8 cellular contexts compared by ENCODE assay signal in the genomic region with DNA sequence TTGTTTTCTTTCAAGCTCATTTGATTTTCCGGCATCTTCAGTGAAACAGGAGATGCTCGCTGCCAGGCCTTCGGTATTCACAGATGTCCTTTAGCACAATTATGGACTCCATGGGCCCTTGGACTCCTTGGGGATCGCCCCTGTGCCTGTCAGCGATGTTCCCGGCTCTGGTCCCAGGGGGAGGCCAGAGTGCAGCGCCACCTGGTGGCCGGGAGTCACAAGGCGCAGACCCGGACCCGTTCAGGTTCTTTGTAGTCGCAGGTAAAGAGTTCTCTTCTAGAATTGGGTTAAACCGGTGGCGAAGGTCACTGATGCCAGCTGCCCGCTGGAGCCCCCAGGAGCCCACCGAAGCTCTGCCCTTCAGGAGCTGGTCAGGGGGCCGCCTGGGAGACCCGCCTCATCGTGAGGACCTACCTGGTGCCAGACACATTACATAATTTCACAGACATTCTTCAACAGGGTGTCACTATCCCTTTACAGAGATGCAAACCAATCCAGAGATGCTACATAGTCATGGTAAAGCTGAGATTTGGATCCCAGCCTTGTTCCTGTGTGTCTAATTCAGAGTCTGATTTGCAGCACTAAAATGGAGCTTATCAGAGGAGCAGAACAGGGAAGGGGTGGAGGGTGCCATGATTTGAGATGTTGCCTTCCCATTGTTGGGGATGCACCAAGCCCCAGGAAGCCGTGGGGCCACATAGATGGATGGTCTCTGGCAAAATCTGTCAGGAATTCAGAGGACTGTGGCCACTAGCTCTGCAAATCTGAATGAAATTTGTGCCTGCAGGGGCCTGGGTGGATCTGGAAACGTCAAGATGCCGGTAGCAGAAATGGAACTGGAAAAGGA. TPM values are rescaled to one million over a fixed set of nuclear protein-coding genes. Genes with fewer than 3 reads are reported as not detected.
DNase-seq lines count a peak whose midpoint lies in the region; ATAC-seq and TF ChIP-seq lines count a peak whose summit lies in the region.

No MANE protein-coding gene starts in this region.

- no peaks in the 10 kb centered on the region for H3K36me3 ChIP-seq in Peyer's patch
- H3K36me3 ChIP-seq in vagina = no peaks in the 10 kb centered on the region

- H2BK12ac ChIP-seq in H9 (ENCODE audit: insufficient read length, low read depth, low read length) = no peak overlapping the region

- peaks cover 44 to 48% of the 10 kb centered on the region in 2 experiments for H3K4me1 Mint-ChIP-seq in H9

- H2AK5ac ChIP-seq in H9 (ENCODE audit: insufficient read length, low read length) = no peak overlapping the region

- H3K9me3 Mint-ChIP-seq in H9 = no peaks in the 10 kb centered on the region; a peak in 1 of 5 replicates

- DNase-seq in COLO668 (lab: John Stamatoyannopoulos, UW; ENCODE audit: unreplicated experiment) (peak; percentile 46), H9 (peak; percentile 83), Peyer's patch (peak; percentile 70 to 87 (median 82)), foreskin melanocyte (peak; percentile 10), posterior vena cava (ENCODE audit: low spot score) (peak; percentile 89), vagina (ENCODE audit: extremely low spot score in 2 of 2) (no peak)
- peak; percentile 56 to 64 for DNase-seq in activated T-helper 1 cell treated with anti-CD3 and anti-CD28 coated beads, Interleukin-2, amount 50 U/mL, for 16 hours (ENCODE audit: low read depth in 1 of 2, low spot score in 1 of 2)

- H4K8ac ChIP-seq in H9 (replicated peaks; ENCODE audit: insufficient read length, low read depth, low read length) = no peak overlapping the region

- H3K27ac Mint-ChIP-seq in H9 = peak overlapping the region in 1 of 3 experiments; percentile 16; a peak in 2 of 7 replicates

- no peaks in the 10 kb centered on the region; the same call in 1 of the 2 replicates for H3K27me3 ChIP-seq in H9 (ENCODE audit: insufficient read depth, low read length)
- no peaks in the 10 kb centered on the region for H3K27me3 ChIP-seq in Peyer's patch
- no peaks in the 10 kb centered on the region for H3K27me3 ChIP-seq in vagina

- H3K27ac ChIP-seq in H9 (ENCODE audit: insufficient read length, low read depth, low read length) (no peak overlapping the region), Peyer's patch (no peak overlapping the region), vagina (no peak overlapping the region)

- no peak for TF ChIP-seq POLR2A in Peyer's patch (IDR thresholded peaks at IDR 0.05)
- TF ChIP-seq POLR2A in vagina (IDR thresholded peaks at IDR 0.05) = no peak

- no peak overlapping the region for H3K18ac ChIP-seq in H9 (ENCODE audit: insufficient read length, low read depth, low read length)

- no peak overlapping the region for H2BK20ac ChIP-seq in H9 (ENCODE audit: low read depth, low read length, poor library complexity, severe bottlenecking)

- peak; percentile 99 for TF ChIP-seq CTCF in H9 (conservative IDR thresholded peaks at IDR 0.05)
- TF ChIP-seq CTCF in Peyer's patch (IDR thresholded peaks at IDR 0.05) = peak; percentile 71 to 97 (median 84)
- peak; percentile 48 to 74 (median 68) for TF ChIP-seq CTCF in vagina (IDR thresholded peaks at IDR 0.05)

- H2AFZ ChIP-seq in H9 (ENCODE audit: low read length) = no peak overlapping the region

- no peaks in the 10 kb centered on the region for H3K79me2 ChIP-seq in H9 (ENCODE audit: insufficient read depth, low read length)

- peaks cover 4% of the 10 kb centered on the region for H3K23me2 ChIP-seq in H9 (ENCODE audit: insufficient read length, low read depth, low read length, poor library complexity, severe bottlenecking)

- no peaks in the 10 kb centered on the region for H4K20me1 ChIP-seq in H9 (ENCODE audit: control insufficient read depth, insufficient read depth, insufficient read length)

- no peaks in the 10 kb centered on the region for H3K36me3 Mint-ChIP-seq in H9 (ENCODE audit: insufficient read depth in 1 of 3, low read depth in 3 of 3)

- peaks cover 36% of the 10 kb centered on the region for H3K27me3 Mint-ChIP-seq in H9 (ENCODE audit: low read depth)

- no peak for ATAC-seq in HG03354 (IDR thresholded peaks at IDR 0.05; ENCODE audit: poor library complexity, severe bottlenecking, unreplicated experiment)

- H3T11ph ChIP-seq in H9 (ENCODE audit: low read length) = no peak overlapping the region

- H2BK120ac ChIP-seq in H9 (ENCODE audit: low read depth, low read length, poor library complexity, severe bottlenecking) = no peak overlapping the region

- no peak overlapping the region for H3K14ac ChIP-seq in H9 (ENCODE audit: insufficient read depth, low read length)

- H3K4me2 ChIP-seq in H9 (ENCODE audit: insufficient read depth, insufficient read length, low read length) = no peak overlapping the region

- H3K79me1 ChIP-seq in H9 (ENCODE audit: insufficient read depth, low read depth, low read length, poor library complexity, severe bottlenecking) = no peaks in the 10 kb centered on the region

- no peak overlapping the region for H2BK15ac ChIP-seq in H9 (ENCODE audit: low read depth, low read length)

- H3K9ac ChIP-seq in H9 (ENCODE audit: extremely low read depth, insufficient read length, low read length) = no peak overlapping the region

- H2BK5ac ChIP-seq in H9 (ENCODE audit: insufficient read length, low read length) = no peak overlapping the region

- no CpG with 5 or more reads among the region's 22 CpGs for WGBS in H9 (ENCODE audit: extremely low coverage, insufficient read length, low lambda C conversion rate)

- no peak overlapping the region for H4K5ac ChIP-seq in H9 (ENCODE audit: insufficient read length, low read depth, low read length)

- no peaks in the 10 kb centered on the region for H3K9me3 ChIP-seq in H9 (ENCODE audit: control insufficient read depth, low read depth, low read length)
- H3K9me3 ChIP-seq in Peyer's patch = no peaks in the 10 kb centered on the region
- no peaks in the 10 kb centered on the region for H3K9me3 ChIP-seq in vagina

- no peak overlapping the region for H4K91ac ChIP-seq in H9 (ENCODE audit: insufficient read length, low read depth, low read length)

- H3K4me1 ChIP-seq in H9 (ENCODE audit: insufficient read depth, low read length) = peaks cover 11% of the 10 kb centered on the region; the same call in 1 of the 2 replicates
- peaks cover 0 to 7% (median 0%) of the 10 kb centered on the region in 4 donors for H3K4me1 ChIP-seq in Peyer's patch
- H3K4me1 ChIP-seq in vagina = peaks cover 13% of the 10 kb centered on the region

- H3K23ac ChIP-seq in H9 (ENCODE audit: insufficient read length, low read depth, low read length) = no peak overlapping the region

- no peak overlapping the region for H3K4me3 ChIP-seq in Peyer's patch
- H3K4me3 ChIP-seq in vagina = no peak overlapping the region

- H3K56ac ChIP-seq in H9 (ENCODE audit: insufficient read length, low read depth, low read length) = no peak overlapping the region

- H3K4me3 Mint-ChIP-seq in H9 = no peak overlapping the region; a peak in 1 of 5 replicates

- no peak overlapping the region for H3K4ac ChIP-seq in H9 (ENCODE audit: low read depth, low read length)

- intact Hi-C loops in posterior vena cava (cut with DNase I) (no loop called here), vagina (cut with DNase I) (no loop called here)

RNA-seq across cellular contexts. Expression of a gene that starts 6.0 kb away (rescaled TPM):
- total RNA-seq in H9 (2021) = 12.7 and 13.1 TPM in 2 replicates
- total RNA-seq in Peyer's patch = 100 to 1,000 TPM in 1 of 4 donors, 10 to 100 TPM in 3; 11.6 to 333 (median 26.2) TPM
- total RNA-seq in posterior vena cava = 10 to 100 TPM; 14.0 to 19.9 TPM
- 33.4 TPM for total RNA-seq in vagina

RNA-seq across cellular contexts. Expression of a gene that starts 21.7 kb away (rescaled TPM):
- total RNA-seq in H9 (2021) (not detected in 2 replicates), Peyer's patch (not detected), posterior vena cava (not detected), vagina (not detected)

RNA-seq across cellular contexts. Expression of a gene that starts 41.1 kb away (rescaled TPM):
- 1.9 and 2.2 TPM in 2 replicates for total RNA-seq in H9 (2021)
- total RNA-seq in Peyer's patch = 100 to 1,000 TPM in 2 of 4 donors, 10 to 100 TPM in 2; 54.5 to 116 (median 98.1) TPM
- total RNA-seq in posterior vena cava = 1 to 10 TPM in 1 of 2 donors, under 1 TPM in 1; 0.88 to 5.3 TPM
- 4.9 TPM for total RNA-seq in vagina

Comparison
In these comparisons a context has a peak if more than half of its experiments do, and no peak if none do; other contexts are left out.
1. DNase-seq: peak in COLO668 (single experiment), H9 (single experiment), Peyer's patch (3 of 3), activated T-helper 1 cell treated with anti-CD3 and anti-CD28 coated beads, Interleukin-2, amount 50 U/mL, for 16 hours (2 of 2), foreskin melanocyte (single experiment) and posterior vena cava (single experiment); none in vagina (0 of 2).
2. Peak in every context shown above with its lines, with median percentiles within 50 percentile points of each other: CTCF ChIP-seq.